8 cellular contexts compared by ENCODE assay signal in the genomic region with DNA sequence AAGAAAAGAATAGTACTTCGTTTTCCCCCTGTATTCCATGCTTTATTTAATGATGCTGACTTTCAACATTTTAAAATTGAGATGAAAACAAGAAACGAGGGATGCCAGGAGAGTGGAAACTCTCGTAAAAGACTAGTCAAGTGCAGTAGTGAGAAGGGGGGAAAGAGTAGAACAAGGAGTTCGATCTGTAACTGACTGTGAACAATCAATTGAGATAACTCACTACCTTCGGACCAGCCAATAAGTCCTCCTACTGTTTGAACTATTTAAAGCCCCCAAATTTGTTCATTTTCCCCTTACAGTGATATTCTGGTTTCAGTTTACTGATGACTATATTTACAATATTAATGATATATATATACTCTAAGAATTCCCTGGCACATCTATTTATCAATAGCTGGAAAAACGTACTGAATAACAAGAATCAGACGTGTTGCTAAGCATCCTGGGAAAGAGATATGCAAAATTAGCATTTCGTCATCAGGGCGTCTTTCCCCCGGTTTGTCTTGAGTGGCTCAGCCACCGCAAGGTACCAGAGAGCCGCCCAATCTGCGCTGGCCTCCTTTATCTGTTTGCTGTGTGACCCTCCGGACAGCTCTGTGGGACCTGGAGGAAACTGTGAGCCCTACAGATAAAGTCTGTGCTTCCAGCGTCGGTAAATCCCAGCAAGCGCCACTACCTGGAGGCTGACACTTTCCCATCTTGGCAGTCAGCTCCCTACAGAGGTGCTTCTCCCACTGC. TPM values are rescaled to one million over a fixed set of nuclear protein-coding genes. Genes with fewer than 3 reads are reported as not detected.
DNase-seq lines count a peak whose midpoint lies in the region; ATAC-seq and TF ChIP-seq lines count a peak whose summit lies in the region.

No MANE protein-coding gene starts in this region.

- CTCF ChIA-PET in BJ (lab: Yijun Ruan, JAX): interaction anchor here (1.0 to 1.8 kb wide), 5 partner anchors 12 to 79 kb away, joined by 4 to 10 read pairs (median 8); no protein-coding TSS in a partner anchor

- no peaks in the 10 kb centered on the region for H3K36me3 ChIP-seq in BJ (ENCODE audit: control insufficient read depth, insufficient read depth, low read length)

- peaks cover 2% of the 10 kb centered on the region; the same call in 1 of the 2 replicates for H3K27me3 ChIP-seq in BJ (ENCODE audit: control insufficient read depth, insufficient read depth, low read length)

- DNase-seq in BJ (ENCODE audit: low read depth): peak; percentile 50
- DNase-seq in GM19240 (ENCODE audit: insufficient read length, low spot score): peak; percentile 91
- peak; percentile 79 to 92 for DNase-seq in NCI-H524 (lab: John Stamatoyannopoulos, UW)
- DNase-seq in activated CD4-positive, alpha-beta T cell treated with anti-CD3 and anti-CD28 coated beads for 48 hours: peak; percentile 85
- peak; percentile 83 for DNase-seq in coronary artery (ENCODE audit: low spot score)
- peak; percentile 96 for DNase-seq in left kidney (ENCODE audit: low read depth, low spot score)
- DNase-seq in stimulated activated CD4-positive, alpha-beta T cell treated with anti-CD3 and anti-CD28 coated beads, Interleukin-2, amount 100 ng/mL, for 4 hours (ENCODE audit: low read depth): peak; percentile 69

- peak overlapping the region; percentile 69 for H3K4me3 ChIP-seq in BJ (ENCODE audit: low read depth, low read length)
- H3K4me3 ChIP-seq in coronary artery: peak overlapping the region; percentile 73

- POLR2A ChIA-PET in BJ (lab: Charles Lee): no interaction called here

- H3K27ac ChIP-seq in coronary artery: peak overlapping the region; percentile 80 to 81

- TF ChIP-seq CTCF in BJ (IDR thresholded peaks at IDR 0.05; ENCODE audit: insufficient read depth, low read depth, low read length) (no peak), coronary artery (IDR thresholded peaks at IDR 0.05) (no peak)

- ATAC-seq in HG03457 (IDR thresholded peaks at IDR 0.05; ENCODE audit: unreplicated experiment): peak; percentile 80

RNA-seq across cellular contexts. Expression of a gene that starts 41.1 kb away (rescaled TPM):
- polyA plus RNA-seq in BJ (2011; rRNA removed): 173 and 204 TPM in 2 replicates
- polyA minus RNA-seq in BJ (2011; rRNA and poly(A)+ RNA removed): 82.0 and 133 TPM in 2 replicates

Comparison
In these comparisons a context has a peak if more than half of its experiments do, and no peak if none do; other contexts are left out.
1. Peak in every context shown above with its lines: DNase-seq, ATAC-seq, H3K4me3 ChIP-seq and H3K27ac ChIP-seq.